Comparison of ENCODE assay signal across 8 cellular contexts in the genomic region with DNA sequence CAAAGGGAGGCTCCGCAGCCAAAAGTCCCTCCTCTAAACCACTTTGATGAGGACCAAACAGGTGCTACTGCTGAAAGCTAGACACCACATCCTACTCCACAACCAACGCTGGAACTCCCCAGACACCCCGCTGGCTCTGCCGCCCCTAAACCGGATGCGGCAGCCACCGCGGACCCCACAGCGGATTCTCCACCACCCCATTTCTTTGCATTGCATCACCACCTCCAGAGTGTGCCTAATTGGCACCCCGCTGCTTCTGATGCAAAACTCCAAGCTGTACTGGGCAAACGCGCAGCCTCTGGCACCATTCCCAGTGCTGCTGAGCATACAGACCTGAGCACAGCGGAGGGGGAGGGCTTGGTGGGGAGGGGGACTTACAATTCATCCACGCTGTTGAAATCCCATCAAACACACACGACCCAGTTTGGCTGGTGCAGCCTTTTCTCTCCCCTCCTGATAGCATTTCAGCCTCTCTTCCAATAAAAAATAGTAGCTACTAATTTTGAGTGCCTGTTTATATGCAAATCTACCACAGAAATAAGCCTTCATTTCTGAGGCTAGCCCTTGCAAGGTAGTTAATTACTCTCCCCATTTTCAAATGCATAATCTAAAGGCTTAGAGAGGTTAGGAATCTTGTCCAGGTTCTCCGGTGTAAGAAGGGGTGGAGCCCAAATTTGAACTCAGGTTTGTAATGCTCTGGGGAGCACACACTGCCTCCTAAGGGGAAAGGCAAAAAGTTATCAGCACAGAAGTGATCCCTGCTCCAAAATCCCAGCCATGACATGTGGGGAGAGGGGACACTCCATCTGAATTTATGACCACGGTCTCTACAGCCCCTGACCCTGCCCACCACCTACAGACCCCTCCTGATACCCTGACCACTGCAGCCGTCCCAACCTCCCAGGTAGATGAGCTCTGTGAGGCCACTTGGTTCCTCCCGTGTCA. TPM values are rescaled to one million over a fixed set of nuclear protein-coding genes. Genes with fewer than 3 reads are reported as not detected.
DNase-seq lines count a peak whose midpoint lies in the region; ATAC-seq and TF ChIP-seq lines count a peak whose summit lies in the region.

No MANE protein-coding gene starts in this region.

- DNase-seq in NCI-H187 treated with DMSO at 0.1 percent for 48 hours (lab: John Stamatoyannopoulos, UW): peak; percentile 59
- DNase-seq in brain microvascular endothelial cell: peak; percentile 45
- peak; percentile 39 to 94 for DNase-seq in lower leg skin (ENCODE audit: low spot score in 2 of 2)
- DNase-seq in stimulated activated CD4-positive, alpha-beta T cell treated with anti-CD3 and anti-CD28 coated beads, TNF-alpha, amount 100 ng/mL, for 4 hours (ENCODE audit: low read depth in 3 of 3): peak; percentile 33 to 76 (median 55)
- no peak for DNase-seq in kidney tubule cell (ENCODE audit: low spot score)

- intact Hi-C loops in lower leg skin (cut with DNase I; ENCODE audit: low total_unique reads): no loop called here

- 16 to 20% methylated on average over 19 of the region's 19 CpGs for WGBS in lower leg skin, 2 donors

- TF ChIP-seq CTCF in VCaP (conservative IDR thresholded peaks at IDR 0.05) (no peak), brain microvascular endothelial cell (IDR thresholded peaks at IDR 0.05; ENCODE audit: low read depth, low read length, missing control alignments) (no peak), lower leg skin (IDR thresholded peaks at IDR 0.05) (no peak)

- ATAC-seq in GM18502 (IDR thresholded peaks at IDR 0.05; ENCODE audit: poor library complexity, unreplicated experiment) (peak; percentile 80), HG02938 (IDR thresholded peaks at IDR 0.05; ENCODE audit: unreplicated experiment) (peak; percentile 76)

- no peaks in the 10 kb centered on the region for H3K36me3 ChIP-seq in brain microvascular endothelial cell (replicated peaks)

- no peak for TF ChIP-seq POLR2A in lower leg skin (IDR thresholded peaks at IDR 0.05)

- no peak overlapping the region for H3K4me3 ChIP-seq in brain microvascular endothelial cell (ENCODE audit: low read depth, low read length)
- no peak overlapping the region for H3K4me3 ChIP-seq in lower leg skin (ENCODE audit: low read depth, poor library complexity, severe bottlenecking)

- no peaks in the 10 kb centered on the region for H3K27me3 ChIP-seq in brain microvascular endothelial cell (replicated peaks)

- in situ Hi-C loops in brain microvascular endothelial cell (cut with HindIII; ENCODE audit: low pct_ligation_motif_present, low sequenced_read_pairs): no loop called here

- H3K27ac ChIP-seq in VCaP: peak overlapping the region; percentile 70
- H3K27ac ChIP-seq in brain microvascular endothelial cell: no peak overlapping the region

RNA-seq across cellular contexts. Expression of gene RGS16, which starts 12.2 kb away (rescaled TPM):
- total RNA-seq in lower leg skin: 1 to 10 TPM in 2 of 4 donors, under 1 TPM in 1, not detected in 1; 0.37 to 1.2 (median 1.1) TPM

RNA-seq across cellular contexts. Expression of gene RNASEL, which starts 27.3 kb away (rescaled TPM):
- total RNA-seq in lower leg skin: 1 to 10 TPM; 6.1 to 8.0 (median 7.1) TPM
